9 cellular contexts compared by ENCODE assay signal in the genomic region with DNA sequence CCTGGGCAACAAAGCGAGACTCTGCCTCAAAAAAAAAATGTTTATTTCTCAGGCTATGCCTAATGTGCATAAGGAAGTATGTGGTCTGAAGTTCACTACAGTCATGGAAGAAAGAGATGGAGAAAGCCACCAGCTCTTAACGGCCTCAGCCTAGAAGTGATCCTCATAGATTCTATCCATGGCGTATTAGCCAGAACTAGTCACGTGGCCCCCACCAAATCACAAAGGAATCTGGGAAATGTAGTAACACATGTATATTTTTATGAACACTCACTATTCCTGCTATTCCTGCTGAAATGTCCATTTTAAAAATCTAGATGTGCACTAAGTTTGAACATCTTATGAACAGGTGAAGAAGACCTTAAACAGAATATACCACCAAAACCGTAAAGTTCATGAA. TPM values are rescaled to one million over a fixed set of nuclear protein-coding genes. Genes with fewer than 3 reads are reported as not detected.
"Had no signal": no experiment of that assay in that cellular context is flagged by ENCODE, and none has a peak within 500 bp of the region (broad histone marks: within the 10 kb centered on the region; RNA-seq: fewer than 3 reads in every experiment).

No MANE protein-coding gene starts in this region.

- ATAC-seq: GM12878 had no signal

- DNase-seq: GDM1, GF-D8 had no signal

- FAIRE-seq: G401.6, GM12878, GM12891, GM12892, GM18507, GM19239 had no signal

- H3K4me3 ChIP-seq: GM12878 had no signal

RNA-seq across cellular contexts. Expression of gene MTTP, which starts 33.8 kb away (rescaled TPM):
- total RNA-seq: G401 had no signal

RNA-seq across cellular contexts. Expression of gene C4orf54, which starts 49.2 kb away (rescaled TPM):
- total RNA-seq: G401, GM12878 had no signal
